Comparison of ENCODE assay signal across 1 cellular context in the genomic region with DNA sequence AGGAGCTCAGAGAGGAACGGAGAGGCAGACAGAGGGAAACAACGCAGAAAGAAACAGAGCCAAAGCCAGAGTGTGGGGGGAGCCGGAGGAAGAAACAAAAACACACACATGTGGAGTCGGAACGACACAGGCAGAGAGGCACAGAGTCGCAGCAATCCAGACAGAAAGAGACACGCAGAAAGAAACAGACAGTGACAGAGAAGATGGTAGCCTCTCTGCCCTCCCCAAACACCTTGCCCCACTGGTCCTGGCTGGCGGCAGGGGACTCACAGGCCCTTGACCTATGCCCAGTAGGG.
TF ChIP-seq lines count a peak whose summit lies in the region.

No MANE protein-coding gene starts in this region.

TF ChIP-seq in liver, 16 proteins besides CTCF, POLR2A, EP300 and RAD21 (continued from another document):
- TF ChIP-seq REST (IDR thresholded peaks at IDR 0.05), result no peak
- no peak for TF ChIP-seq HNF4G (IDR thresholded peaks at IDR 0.05)
- no peak for TF ChIP-seq HNF4A (conservative IDR thresholded peaks at IDR 0.05)
- TF ChIP-seq, protein P1, sequence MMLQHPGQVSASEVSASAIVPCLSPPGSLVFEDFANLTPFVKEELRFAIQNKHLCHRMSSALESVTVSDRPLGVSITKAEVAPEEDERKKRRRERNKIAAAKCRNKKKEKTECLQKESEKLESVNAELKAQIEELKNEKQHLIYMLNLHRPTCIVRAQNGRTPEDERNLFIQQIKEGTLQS (IDR thresholded peaks at IDR 0.05), result no peak
- TF ChIP-seq GABPA (IDR thresholded peaks at IDR 0.05 in 1 of 2, conservative IDR thresholded peaks at IDR 0.05 in 1 of 2), result no peak
- TF ChIP-seq, protein P2, sequence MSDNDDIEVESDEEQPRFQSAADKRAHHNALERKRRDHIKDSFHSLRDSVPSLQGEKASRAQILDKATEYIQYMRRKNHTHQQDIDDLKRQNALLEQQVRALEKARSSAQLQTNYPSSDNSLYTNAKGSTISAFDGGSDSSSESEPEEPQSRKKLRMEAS (IDR thresholded peaks at IDR 0.05), result no peak
- no peak for TF ChIP-seq NR2F2 (IDR thresholded peaks at IDR 0.05)
